Comparison of ENCODE assay signal across 22 cellular contexts in the genomic region with DNA sequence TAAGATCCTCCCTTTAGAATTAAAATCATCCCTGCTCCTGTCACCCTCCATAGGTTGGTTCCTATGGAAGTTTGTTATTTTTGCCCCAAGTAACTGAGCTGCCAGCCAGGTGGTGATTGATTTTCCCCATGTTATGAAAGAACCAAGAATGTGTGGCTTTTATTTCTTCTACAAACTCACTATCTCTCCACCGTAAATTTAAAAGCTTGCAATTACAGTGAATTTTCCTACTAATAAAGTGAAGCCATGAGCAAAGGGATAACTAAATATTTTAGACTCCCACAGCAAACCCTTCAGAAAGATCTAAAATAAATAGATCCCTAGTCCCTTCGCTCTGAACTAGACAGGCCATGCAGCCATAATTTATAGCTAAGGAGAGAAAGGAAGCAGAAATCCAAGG. TPM values are rescaled to one million over a fixed set of nuclear protein-coding genes. Genes with fewer than 3 reads are reported as not detected.
DNase-seq lines count a peak whose midpoint lies in the region; ATAC-seq, FAIRE-seq and TF ChIP-seq lines count a peak whose summit lies in the region.
"Had no signal": no experiment of that assay in that cellular context is flagged by ENCODE, and none has a peak within 500 bp of the region (broad histone marks: within the 10 kb centered on the region; RNA-seq: fewer than 3 reads in every experiment).

No MANE protein-coding gene starts in this region.

- H4K20me1 ChIP-seq in K562 (replicated peaks; ENCODE audit: control insufficient read depth, insufficient read depth, low read length) (no peaks in the 10 kb centered on the region), hepatocyte (ENCODE audit: insufficient read depth, poor library complexity, severe bottlenecking) (no peaks in the 10 kb centered on the region)
- H4K20me1 ChIP-seq: BLaER1 had no signal

- no peak overlapping the region for H2BK15ac ChIP-seq in neuronal stem cell (ENCODE audit: low read length)

- no peak overlapping the region for H2BK120ac ChIP-seq in neuronal stem cell (ENCODE audit: low read depth, low read length)

- H3K27me3 ChIP-seq in K562 (ENCODE audit: control insufficient read depth in 2 of 2, insufficient read depth in 2 of 2, low read length in 2 of 2) = no peaks in the 10 kb centered on the region
- H3K27me3 ChIP-seq in hepatocyte = no peaks in the 10 kb centered on the region
- H3K27me3 ChIP-seq in neuronal stem cell (ENCODE audit: control insufficient read depth in 3 of 3, insufficient read depth in 3 of 3, low read depth in 1 of 3, low read length in 3 of 3) = no peaks in the 10 kb centered on the region
- H3K27me3 ChIP-seq: BLaER1 had no signal

- H3K27ac Mint-ChIP-seq in nephron = peak overlapping the region; percentile 86 to 93 (median 91)
- H3K27ac Mint-ChIP-seq: CD4-positive, CD25-positive, alpha-beta regulatory T cell; CD8-positive, alpha-beta T cell had no signal

- H2BK5ac ChIP-seq in neuronal stem cell (ENCODE audit: low read length) = no peak overlapping the region

- DNase-seq in K562 (ENCODE audit: extremely low read depth in 1 of 4, low spot score in 3 of 4) (no peak), hepatocyte (ENCODE audit: low spot score) (no peak), neuronal stem cell (ENCODE audit: low spot score) (no peak), MV-4-11 (lab: John Stamatoyannopoulos, UW) (no peak), NCI-H2081 treated with DMSO at 0.1 percent for 48 hours (lab: John Stamatoyannopoulos, UW) (no peak), NCI-H446 (lab: John Stamatoyannopoulos, UW) (no peak)
- DNase-seq in activated naive CD4-positive, alpha-beta T cell treated with Interleukin-2 at 50 U/mL for 16 hours = no peak
- DNase-seq: Caco-2; CD4-positive, CD25-positive, alpha-beta regulatory T cell; CD8-positive, alpha-beta T cell; DMS153; DND-41; GOT3 had no signal

- in situ Hi-C loops in K562 (cut with MboI) = no loop called here

- CTCF ChIA-PET in K562 (lab: Yijun Ruan, JAX; ENCODE audit: low intra/inter-chr PET ratio) = no interaction called here

- no peak overlapping the region for H3K23ac ChIP-seq in neuronal stem cell (ENCODE audit: low read depth, low read length, poor library complexity)

- H3K4me1 ChIP-seq in K562 (replicated peaks in 1 of 2; ENCODE audit: control insufficient read depth in 2 of 2, insufficient read depth in 2 of 2, low read length in 2 of 2) (peaks cover 0 to 19% of the 10 kb centered on the region in 2 experiments; a peak in 3 of 5 replicates), hepatocyte (ENCODE audit: insufficient read depth) (peaks cover 27% of the 10 kb centered on the region), neuronal stem cell (ENCODE audit: control insufficient read depth in 2 of 2, insufficient read depth in 1 of 2, low read depth in 1 of 2, low read length in 2 of 2) (peaks cover 8 to 18% of the 10 kb centered on the region in 2 donors)
- H3K4me1 ChIP-seq: BLaER1, Caco-2 had no signal

- no TSS peak for BruUV-seq in K562 (replicated peaks; lab: Mats Ljungman, UMichigan)

- H3K27me3 Mint-ChIP-seq in nephron (ENCODE audit: low read depth) = no peaks in the 10 kb centered on the region

- POLR2A ChIA-PET in K562 (lab: Yijun Ruan, JAX) = no interaction called here

- H3K27ac ChIP-seq in K562 (ENCODE audit: extremely low read depth, low read depth, low read length) (no peak overlapping the region), hepatocyte (peak overlapping the region; percentile 91), neuronal stem cell (replicated peaks; ENCODE audit: low read length) (no peak overlapping the region)
- H3K27ac ChIP-seq: BLaER1, C4-2B had no signal

- H3K4me3 Mint-ChIP-seq in nephron = peak overlapping the region in 1 of 3 experiments; percentile 5
- H3K4me3 Mint-ChIP-seq: CD4-positive, CD25-positive, alpha-beta regulatory T cell; CD8-positive, alpha-beta T cell had no signal

- no peak for TF ChIP-seq RAD21 in K562 (CRISPR knock-in tag; conservative IDR thresholded peaks at IDR 0.05 in 1 of 2, IDR thresholded peaks at IDR 0.05 in 1 of 2)

- 33% methylated on average over 2 of the region's 2 CpGs for WGBS in K562 (ENCODE audit: insufficient coverage, low coverage, missing lambda C conversion rate)
- WGBS in hepatocyte (ENCODE audit: low lambda C conversion rate, missing lambda C conversion rate) = 58% methylated on average over 2 of the region's 2 CpGs
- no CpG with 5 or more reads among the region's 2 CpGs for WGBS in neuronal stem cell (ENCODE audit: extremely low coverage in 2 of 2, insufficient read length in 2 of 2, insufficient replicate concordance in 1 of 2), 2 donors

- H2BK12ac ChIP-seq in neuronal stem cell (ENCODE audit: low read length) = no peak overlapping the region

- no peak overlapping the region for H3K9ac ChIP-seq in K562 (ENCODE audit: insufficient read depth in 1 of 2, low read depth in 2 of 2, low read length in 2 of 2)
- H3K9ac ChIP-seq in neuronal stem cell (ENCODE audit: low read depth, low read length, poor library complexity) = no peak overlapping the region
- H3K9ac ChIP-seq: BLaER1 had no signal

- TF ChIP-seq CTCF in K562 (IDR thresholded peaks at IDR 0.05 in 2 of 3, conservative IDR thresholded peaks at IDR 0.05 in 1 of 3; ENCODE audit: insufficient read depth in 2 of 3, low read depth in 1 of 3, low read length in 3 of 3) (no peak), hepatocyte (IDR thresholded peaks at IDR 0.05; ENCODE audit: poor library complexity) (no peak), nephron (IDR thresholded peaks at IDR 0.05; ENCODE audit: unreplicated experiment in 3 of 3) (no peak)

- H3K4me3 ChIP-seq in K562 (no peak overlapping the region), hepatocyte (no peak overlapping the region), neuronal stem cell (ENCODE audit: low read length in 2 of 2) (no peak overlapping the region)
- H3K4me3 ChIP-seq: BLaER1, HAP-1 had no signal

- H3K9me1 ChIP-seq in K562 (ENCODE audit: control insufficient read depth, insufficient read depth, low read length) = no peaks in the 10 kb centered on the region

- no peak overlapping the region for H2AK5ac ChIP-seq in neuronal stem cell (ENCODE audit: low read depth, low read length)

- no peak for FAIRE-seq in K562 (lab: Jason Lieb, UNC)
- FAIRE-seq: G401.6, GM12892, H54 had no signal

- H3K36me3 ChIP-seq in K562 (ENCODE audit: control insufficient read depth, insufficient read depth, low read length) = no peaks in the 10 kb centered on the region
- H3K36me3 ChIP-seq in hepatocyte (replicated peaks; ENCODE audit: insufficient read depth, low read depth) = no peaks in the 10 kb centered on the region
- no peaks in the 10 kb centered on the region for H3K36me3 ChIP-seq in neuronal stem cell (replicated peaks in 1 of 2; ENCODE audit: control insufficient read depth in 2 of 2, insufficient read depth in 2 of 2, low read length in 2 of 2)
- H3K36me3 ChIP-seq: BLaER1, HAP-1 had no signal

- intact Hi-C loops in K562 (cut with micrococcal nuclease) = no loop called here

- no peaks in the 10 kb centered on the region for H3K79me1 ChIP-seq in neuronal stem cell (ENCODE audit: low read depth, low read length)

- no peak overlapping the region for H3K4ac ChIP-seq in neuronal stem cell (ENCODE audit: low read length)

- no peak overlapping the region for H4K8ac ChIP-seq in neuronal stem cell (ENCODE audit: low read depth, low read length)

- TF ChIP-seq POLR2A in K562 (conservative IDR thresholded peaks at IDR 0.05) = no peak

- H3K36me3 Mint-ChIP-seq in nephron (ENCODE audit: low read depth) = no peaks in the 10 kb centered on the region
- H3K36me3 Mint-ChIP-seq: CD4-positive, CD25-positive, alpha-beta regulatory T cell; CD8-positive, alpha-beta T cell had no signal

- peaks cover 73% of the 10 kb centered on the region for H3K4me1 Mint-ChIP-seq in nephron
- H3K4me1 Mint-ChIP-seq: CD4-positive, CD25-positive, alpha-beta regulatory T cell had no signal

- H3K14ac ChIP-seq in neuronal stem cell (ENCODE audit: low read length) = no peak overlapping the region

- H3K79me2 ChIP-seq in K562 (ENCODE audit: control insufficient read depth, insufficient read depth, low read length) (no peaks in the 10 kb centered on the region), hepatocyte (no peaks in the 10 kb centered on the region)

- H3K9me2 ChIP-seq in hepatocyte (replicated peaks; ENCODE audit: insufficient read depth) = no peaks in the 10 kb centered on the region

- H3K9me3 ChIP-seq in K562 (replicated peaks; ENCODE audit: control insufficient read depth, insufficient read depth, low read depth, low read length) = no peaks in the 10 kb centered on the region
- no peaks in the 10 kb centered on the region for H3K9me3 ChIP-seq in hepatocyte (ENCODE audit: low read depth)
- no peaks in the 10 kb centered on the region for H3K9me3 ChIP-seq in neuronal stem cell (replicated peaks in 1 of 2; ENCODE audit: control insufficient read depth in 2 of 2, insufficient read depth in 1 of 2, low read depth in 1 of 2, low read length in 2 of 2)
- H3K9me3 ChIP-seq: BLaER1, Caco-2, HAP-1 had no signal

- no peak for ATAC-seq in K562
- ATAC-seq: CD8-positive, alpha-beta T cell had no signal

- no peaks in the 10 kb centered on the region for H3K9me3 Mint-ChIP-seq in nephron
- H3K9me3 Mint-ChIP-seq: CD4-positive, CD25-positive, alpha-beta regulatory T cell; CD8-positive, alpha-beta T cell had no signal

- H2AFZ ChIP-seq in K562 (ENCODE audit: low read depth, low read length) (no peak overlapping the region), hepatocyte (no peak overlapping the region), neuronal stem cell (ENCODE audit: low read length) (peak overlapping the region; percentile 6)

- no peak for TF ChIP-seq EP300 in K562 (IDR thresholded peaks at IDR 0.05; ENCODE audit: low read length)

- H4K91ac ChIP-seq in neuronal stem cell (ENCODE audit: low read depth, low read length, poor library complexity) = no peak overlapping the region

- H3K4me2 ChIP-seq in K562 (ENCODE audit: insufficient read depth, low read length) (no peak overlapping the region), hepatocyte (no peak overlapping the region), neuronal stem cell (ENCODE audit: insufficient read depth, low read length, poor library complexity, severe bottlenecking) (no peak overlapping the region)
- H3K4me2 ChIP-seq: BLaER1 had no signal

- H3K18ac ChIP-seq in neuronal stem cell (ENCODE audit: low read length) = no peak overlapping the region

RNA-seq across cellular contexts. Expression of a gene that starts 6.2 kb away (rescaled TPM):
- not detected in 2 replicates for total RNA-seq in K562 (2011; cell fraction: chromatin; rRNA removed; ENCODE audit: low replicate concordance)
- total RNA-seq in K562 (2011; cell fraction: nucleolus; rRNA removed) = not detected in 2 replicates
- not detected in 2 replicates for total RNA-seq in K562 (2011; cell fraction: nucleoplasm; rRNA removed)
- total RNA-seq in K562 (2014; rRNA removed) (not detected in 2 replicates), K562 (2014; rRNA removed; fragmentation: Illumina TruSeq; extraction: Trizol) (not detected in 2 replicates), K562 (2015; rRNA removed; fragmentation: Illumina TruSeq; extraction: Trizol) (not detected in 2 replicates), K562 (2021) (not detected in 2 replicates), hepatocyte (0.27 TPM in 1 of 2 replicates, not detected in the other)
- polyA plus RNA-seq in K562 (2011; rRNA removed) (not detected in 2 replicates), K562 (2014; fragmentation: Illumina TruSeq; extraction: Trizol) (not detected in 2 replicates), K562 (2014; fragmentation: Nextera tagmentation; extraction: Ambion mirVana) (not detected), K562 (2014; rRNA removed) (not detected in 2 replicates), hepatocyte (0.05 TPM in 1 of 2 replicates, not detected in the other)
- polyA plus RNA-seq in K562 (2011; cell fraction: cytosol; rRNA removed) = not detected in 2 replicates
- not detected in 2 replicates for polyA plus RNA-seq in K562 (2011; cell fraction: nucleus; rRNA removed)
- polyA plus RNA-seq in K562 (2012) = not detected in 2 replicates
- not detected in 2 replicates for polyA minus RNA-seq in K562 (2011; rRNA and poly(A)+ RNA removed)
- polyA minus RNA-seq in K562 (2011; cell fraction: cytosol; rRNA and poly(A)+ RNA removed) = not detected in 2 replicates
- polyA minus RNA-seq in K562 (2011; cell fraction: nucleus; rRNA and poly(A)+ RNA removed) = not detected in 2 replicates
- polyA plus RNA-seq in neuronal stem cell (2013, experiment 1 of 2) = 0.07 TPM
- 0.04 TPM for polyA plus RNA-seq in neuronal stem cell (2013, experiment 2 of 2)
- total RNA-seq: A172; A673; CD4-positive, CD25-positive, alpha-beta regulatory T cell; CD8-positive, alpha-beta T cell had no signal
- polyA plus RNA-seq: CD4-positive, CD25-positive, alpha-beta regulatory T cell had no signal

RNA-seq across cellular contexts. Expression of a gene that starts 33.2 kb away (rescaled TPM):
- 2.6 and 4.9 TPM in 2 replicates for total RNA-seq in K562 (2011; cell fraction: chromatin; rRNA removed; ENCODE audit: low replicate concordance)
- total RNA-seq in K562 (2011; cell fraction: nucleolus; rRNA removed) = 7.0 and 7.5 TPM in 2 replicates
- 4.4 and 4.5 TPM in 2 replicates for total RNA-seq in K562 (2011; cell fraction: nucleoplasm; rRNA removed)
- total RNA-seq in K562 (2014; rRNA removed) (0.91 and 1.6 TPM in 2 replicates), K562 (2014; rRNA removed; fragmentation: Illumina TruSeq; extraction: Trizol) (0.54 and 0.69 TPM in 2 replicates), K562 (2015; rRNA removed; fragmentation: Illumina TruSeq; extraction: Trizol) (0.54 and 0.57 TPM in 2 replicates), K562 (2021) (1.9 and 2.4 TPM in 2 replicates), hepatocyte (28.3 and 31.2 TPM in 2 replicates)
- polyA plus RNA-seq in K562 (2011; rRNA removed) (0.72 and 0.85 TPM in 2 replicates), K562 (2014; fragmentation: Illumina TruSeq; extraction: Trizol) (0.56 and 0.79 TPM in 2 replicates), K562 (2014; fragmentation: Nextera tagmentation; extraction: Ambion mirVana) (under 1 TPM; 0.11 to 0.18 TPM), K562 (2014; rRNA removed) (0.81 and 0.88 TPM in 2 replicates), hepatocyte (13.4 and 15.4 TPM in 2 replicates)
- polyA plus RNA-seq in K562 (2011; cell fraction: cytosol; rRNA removed) = 0.78 and 2.0 TPM in 2 replicates
- polyA plus RNA-seq in K562 (2011; cell fraction: nucleus; rRNA removed) = 1.1 and 2.1 TPM in 2 replicates
- 0.87 and 1.7 TPM in 2 replicates for polyA plus RNA-seq in K562 (2012)
- 1.3 and 1.8 TPM in 2 replicates for polyA minus RNA-seq in K562 (2011; rRNA and poly(A)+ RNA removed)
- 2.7 and 2.8 TPM in 2 replicates for polyA minus RNA-seq in K562 (2011; cell fraction: cytosol; rRNA and poly(A)+ RNA removed)
- polyA minus RNA-seq in K562 (2011; cell fraction: nucleus; rRNA and poly(A)+ RNA removed) = 4.0 and 4.8 TPM in 2 replicates
- polyA plus RNA-seq in neuronal stem cell (2013, experiment 1 of 2) = 97.9 TPM
- 102 TPM for polyA plus RNA-seq in neuronal stem cell (2013, experiment 2 of 2)
